Comparison of ENCODE assay signal across 8 cellular contexts in the genomic region with DNA sequence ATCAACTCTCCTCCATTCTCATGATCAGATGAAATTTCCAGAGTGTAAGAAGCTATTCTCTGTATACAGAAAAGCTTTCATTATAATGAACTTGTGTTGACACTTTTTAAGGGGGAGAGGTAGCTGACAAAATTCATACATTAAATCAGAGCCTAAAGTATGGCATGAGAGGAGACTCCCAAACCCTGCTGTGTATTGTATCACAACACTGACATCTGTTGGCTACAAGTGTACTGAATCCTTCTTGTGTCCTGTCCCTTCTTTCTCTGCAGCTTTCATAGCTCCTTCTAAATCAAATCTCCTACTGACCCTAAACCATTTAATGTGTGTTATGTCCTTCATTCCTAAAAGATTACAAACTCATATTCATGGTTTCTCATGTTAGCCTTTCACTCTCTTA.
DNase-seq lines count a peak whose midpoint lies in the region; ATAC-seq and TF ChIP-seq lines count a peak whose summit lies in the region.

No MANE protein-coding gene starts in this region.

- ATAC-seq in HCT116 (peak; percentile 89), mucosa of descending colon (peak; percentile 54), GM21576 (IDR thresholded peaks at IDR 0.05; ENCODE audit: unreplicated experiment) (no peak)
- ATAC-seq in stimulated activated memory B cell treated with anti-CD40 and anti-IgM and Interleukin-4, amounts not matched to agents 10 μg/mL and 1 μg/mL and 100 μg/mL, for 72 hours: no peak

- CTCF ChIA-PET in HCT116 (lab: Charles Lee): interaction anchor here (0.6 to 1.6 kb wide), 12 partner anchors 10 to 711 kb away, joined by 3 to 20 read pairs (median 4); no protein-coding TSS in a partner anchor
- CTCF ChIA-PET in activated CD4-positive, alpha-beta memory T cell treated with anti-CD3 and anti-CD28 coated beads, Interleukin-2, amount 10 ng/mL, durations not matched to agents 7 days and 5 days (lab: Charles Lee): interaction anchor here (1.3 to 1.5 kb wide), 3 partner anchors 67 to 167 kb away, joined by 3 read pairs; partner anchors contain the start of gene ARF5

- no peaks in the 10 kb centered on the region for H3K9me3 Mint-ChIP-seq in stimulated activated memory B cell treated with anti-CD40 and anti-IgM and Interleukin-4, amounts not matched to agents 10 μg/mL and 1 μg/mL and 100 μg/mL, for 72 hours
- no peaks in the 10 kb centered on the region for H3K9me3 Mint-ChIP-seq in activated CD4-positive, alpha-beta memory T cell treated with anti-CD3 and anti-CD28 coated beads, Interleukin-2, amount 10 ng/mL, durations not matched to agents 7 days and 5 days

- H3K36me3 ChIP-seq in HCT116 (ENCODE audit: control insufficient read depth in 1 of 2, insufficient read depth in 2 of 2, low read length in 2 of 2) (no peaks in the 10 kb centered on the region), mucosa of descending colon (ENCODE audit: low read depth) (no peaks in the 10 kb centered on the region)

- H3K27ac ChIP-seq in HCT116 (ENCODE audit: low read depth, low read length): no peak overlapping the region

- H4K20me1 ChIP-seq in HCT116 (ENCODE audit: insufficient read depth): no peaks in the 10 kb centered on the region

- H3K27me3 ChIP-seq in HCT116 (ENCODE audit: insufficient read depth, low read length): peaks cover 60% of the 10 kb centered on the region

- peak; percentile 43 to 56 (median 45); a peak in 4 of 6 replicates for TF ChIP-seq CTCF in HCT116 (IDR thresholded peaks at IDR 0.05 in 2 of 3, conservative IDR thresholded peaks at IDR 0.05 in 1 of 3; ENCODE audit: borderline replicate concordance in 1 of 3, insufficient read depth in 1 of 3, low read depth in 2 of 3, low read length in 2 of 3)
- no peak for TF ChIP-seq CTCF in mucosa of descending colon (IDR thresholded peaks at IDR 0.05)

- no peak overlapping the region for H3K9ac ChIP-seq in HCT116 (ENCODE audit: low read length)

- H3K4me1 Mint-ChIP-seq in stimulated activated memory B cell treated with anti-CD40 and anti-IgM and Interleukin-4, amounts not matched to agents 10 μg/mL and 1 μg/mL and 100 μg/mL, for 72 hours: no peaks in the 10 kb centered on the region
- H3K4me1 Mint-ChIP-seq in activated CD4-positive, alpha-beta memory T cell treated with anti-CD3 and anti-CD28 coated beads, Interleukin-2, amount 10 ng/mL, durations not matched to agents 7 days and 5 days: no peaks in the 10 kb centered on the region

- H3K27me3 Mint-ChIP-seq in stimulated activated memory B cell treated with anti-CD40 and anti-IgM and Interleukin-4, amounts not matched to agents 10 μg/mL and 1 μg/mL and 100 μg/mL, for 72 hours: peaks cover 9% of the 10 kb centered on the region
- H3K27me3 Mint-ChIP-seq in activated CD4-positive, alpha-beta memory T cell treated with anti-CD3 and anti-CD28 coated beads, Interleukin-2, amount 10 ng/mL, durations not matched to agents 7 days and 5 days: peaks cover 19% of the 10 kb centered on the region

- H3K4me3 Mint-ChIP-seq in stimulated activated memory B cell treated with anti-CD40 and anti-IgM and Interleukin-4, amounts not matched to agents 10 μg/mL and 1 μg/mL and 100 μg/mL, for 72 hours: no peak overlapping the region
- no peak overlapping the region for H3K4me3 Mint-ChIP-seq in activated CD4-positive, alpha-beta memory T cell treated with anti-CD3 and anti-CD28 coated beads, Interleukin-2, amount 10 ng/mL, durations not matched to agents 7 days and 5 days

- RAD21 ChIA-PET in HCT116 (lab: Charles Lee; ENCODE audit: low non-redundant PET in 1 of 2, low total read pairs in 2 of 2, uncharacterized antibody in 2 of 2, unreplicated experiment in 2 of 2): interaction anchor here in 1 of 2 experiments (1.0 kb wide), 1 partner anchor 695 kb away, joined by 4 read pairs; no protein-coding TSS in a partner anchor

- DNase-seq in COLO829 (ENCODE audit: low spot score) (peak; percentile 72), HCT116 (ENCODE audit: low read depth, low spot score) (peak; percentile 29), NCI-H460 (ENCODE audit: extremely low read depth, low read depth) (peak; percentile 47), cerebellum (ENCODE audit: low spot score) (peak; percentile 23), mucosa of descending colon (no peak)
- no peak for DNase-seq in activated CD4-positive, alpha-beta memory T cell treated with anti-CD3 and anti-CD28 coated beads, Interleukin-2, amount 10 ng/mL, durations not matched to agents 7 days and 5 days

- H3K9me2 ChIP-seq in HCT116 (ENCODE audit: insufficient read depth): no peaks in the 10 kb centered on the region

- no peak overlapping the region for H2AFZ ChIP-seq in HCT116 (ENCODE audit: low read depth, low read length, poor library complexity, severe bottlenecking)

- POLR2A ChIA-PET in HCT116 (lab: Charles Lee): no interaction called here
- POLR2A ChIA-PET in activated CD4-positive, alpha-beta memory T cell treated with anti-CD3 and anti-CD28 coated beads, Interleukin-2, amount 10 ng/mL, durations not matched to agents 7 days and 5 days (lab: Charles Lee): no interaction called here

- H3K79me2 ChIP-seq in HCT116 (ENCODE audit: insufficient read depth, low read length): no peaks in the 10 kb centered on the region

- H3K4me1 ChIP-seq in HCT116 (ENCODE audit: control insufficient read depth in 1 of 2, insufficient read depth in 2 of 2, low read length in 2 of 2): no peaks in the 10 kb centered on the region
- H3K4me1 ChIP-seq in mucosa of descending colon (ENCODE audit: low read depth): no peaks in the 10 kb centered on the region

- TF ChIP-seq RAD21 in HCT116 (IDR thresholded peaks at IDR 0.05; ENCODE audit: low read depth): peak; percentile 71

- BruUV-seq in HCT116 (replicated peaks; lab: Mats Ljungman, UMichigan): no TSS peak

- TF ChIP-seq POLR2A in HCT116 (IDR thresholded peaks at IDR 0.05; ENCODE audit: borderline replicate concordance, extremely low read depth, insufficient read depth, insufficient read length): no peak

- H3K9me3 ChIP-seq in HCT116 (ENCODE audit: control insufficient read depth in 1 of 2, insufficient read depth in 1 of 2, low read depth in 1 of 2, low read length in 2 of 2) (no peaks in the 10 kb centered on the region), mucosa of descending colon (no peaks in the 10 kb centered on the region)

- H3K36me3 Mint-ChIP-seq in stimulated activated memory B cell treated with anti-CD40 and anti-IgM and Interleukin-4, amounts not matched to agents 10 μg/mL and 1 μg/mL and 100 μg/mL, for 72 hours: no peaks in the 10 kb centered on the region
- no peaks in the 10 kb centered on the region for H3K36me3 Mint-ChIP-seq in activated CD4-positive, alpha-beta memory T cell treated with anti-CD3 and anti-CD28 coated beads, Interleukin-2, amount 10 ng/mL, durations not matched to agents 7 days and 5 days (ENCODE audit: low read depth)

- H3K27ac Mint-ChIP-seq in stimulated activated memory B cell treated with anti-CD40 and anti-IgM and Interleukin-4, amounts not matched to agents 10 μg/mL and 1 μg/mL and 100 μg/mL, for 72 hours: no peak overlapping the region
- H3K27ac Mint-ChIP-seq in activated CD4-positive, alpha-beta memory T cell treated with anti-CD3 and anti-CD28 coated beads, Interleukin-2, amount 10 ng/mL, durations not matched to agents 7 days and 5 days: no peak overlapping the region

- H3K4me2 ChIP-seq in HCT116 (ENCODE audit: low read length): no peak overlapping the region

- H3K4me3 ChIP-seq in HCT116 (replicated peaks in 1 of 2; ENCODE audit: low read depth in 1 of 2, low read length in 2 of 2): no peak overlapping the region
- no peak overlapping the region for H3K4me3 ChIP-seq in mucosa of descending colon

- intact Hi-C loops in HCT116 (cut with micrococcal nuclease): loop anchor here (1.0 to 2.0 kb wide), 2 partner anchors 407 to 712 kb away; no protein-coding TSS in a partner anchor
- intact Hi-C loops in mucosa of descending colon (cut with DNase I, micrococcal nuclease): no loop called here

TF ChIP-seq in HCT116, 20 proteins besides CTCF, POLR2A, EP300 and RAD21:
- no peak for TF ChIP-seq YY1 (IDR thresholded peaks at IDR 0.05; ENCODE audit: extremely low read depth, insufficient replicate concordance, low read depth, low read length)
- TF ChIP-seq, protein P1, sequence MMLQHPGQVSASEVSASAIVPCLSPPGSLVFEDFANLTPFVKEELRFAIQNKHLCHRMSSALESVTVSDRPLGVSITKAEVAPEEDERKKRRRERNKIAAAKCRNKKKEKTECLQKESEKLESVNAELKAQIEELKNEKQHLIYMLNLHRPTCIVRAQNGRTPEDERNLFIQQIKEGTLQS (IDR thresholded peaks at IDR 0.05): no peak
- no peak for TF ChIP-seq CBX3 (IDR thresholded peaks at IDR 0.05; ENCODE audit: low read depth)

Comparison
In these comparisons a context has a peak if more than half of its experiments do, and no peak if none do; other contexts are left out.
1. DNase-seq: peak in COLO829 (single experiment), HCT116 (single experiment), NCI-H460 (single experiment) and cerebellum (single experiment); none in mucosa of descending colon (0 of 3) and activated CD4-positive, alpha-beta memory T cell treated with anti-CD3 and anti-CD28 coated beads, Interleukin-2, amount 10 ng/mL, durations not matched to agents 7 days and 5 days (single experiment).
2. ATAC-seq: peak in HCT116 (single experiment) and mucosa of descending colon (single experiment); none in GM21576 (single experiment) and stimulated activated memory B cell treated with anti-CD40 and anti-IgM and Interleukin-4, amounts not matched to agents 10 μg/mL and 1 μg/mL and 100 μg/mL, for 72 hours (single experiment).